Comparison of ENCODE assay signal across 8 cellular contexts in genomic region chr12:6765048-6765633, GRCh38. TPM values are rescaled to one million over a fixed set of nuclear protein-coding genes. Genes with fewer than 3 reads are reported as not detected.
A peak's percentile ranks its signal among the peaks of the same experiment; 100 is the strongest.
DNase-seq lines count a peak whose midpoint lies in the region; ATAC-seq lines count a peak whose summit lies in the region.

No MANE protein-coding gene starts in this region.

- H3K4me3 ChIP-seq in naive thymus-derived CD4-positive, alpha-beta T cell (ENCODE audit: low read length) = no peak overlapping the region

- H3K36me3 Mint-ChIP-seq in naive thymus-derived CD4-positive, alpha-beta T cell = peaks cover 0 to 2% (median 0%) of the 10 kb centered on the region in 5 donors

- peak overlapping the region; percentile 67 to 96 (median 80) for H3K4me3 Mint-ChIP-seq in naive thymus-derived CD4-positive, alpha-beta T cell

- CTCF ChIA-PET in naive thymus-derived CD4-positive, alpha-beta T cell (lab: Charles Lee) = interaction anchor here (0.7 to 3.6 kb wide), 4 partner anchors 17 to 321 kb away, joined by 3 to 24 read pairs (median 8); no protein-coding TSS in a partner anchor

- peaks cover 22 to 45% (median 31%) of the 10 kb centered on the region in 7 donors for H3K4me1 Mint-ChIP-seq in naive thymus-derived CD4-positive, alpha-beta T cell

- peaks cover 7 to 16% of the 10 kb centered on the region in 2 donors for H3K4me1 ChIP-seq in naive thymus-derived CD4-positive, alpha-beta T cell (ENCODE audit: control insufficient read depth in 2 of 2, insufficient read depth in 2 of 2, low read length in 2 of 2)

- H3K27ac Mint-ChIP-seq in naive thymus-derived CD4-positive, alpha-beta T cell = peak overlapping the region in 6 of 9 donors; percentile 12 to 65 (median 48)

- ATAC-seq in naive thymus-derived CD4-positive, alpha-beta T cell = no peak
- ATAC-seq in GM18511 (IDR thresholded peaks at IDR 0.05; ENCODE audit: unreplicated experiment) = no peak
- no peak for ATAC-seq in GM18520 (IDR thresholded peaks at IDR 0.05; ENCODE audit: unreplicated experiment)

- DNase-seq in DMS79 treated with DMSO at 0.1 percent for 48 hours (lab: John Stamatoyannopoulos, UW) = peak; percentile 89
- DNase-seq in NCI-H146 (lab: John Stamatoyannopoulos, UW) = peak; percentile 89
- peak in 1 of 61 donors; percentile 31 for DNase-seq in caudate nucleus (lab: John Stamatoyannopoulos, UW)
- no peak for DNase-seq in naive thymus-derived CD4-positive, alpha-beta T cell
- no peak for DNase-seq in NOMO-1 (lab: John Stamatoyannopoulos, UW; ENCODE audit: unreplicated experiment in 2 of 2)
- DNase-seq in SW 1271 (lab: John Stamatoyannopoulos, UW) = no peak

- intact Hi-C loops in naive thymus-derived CD4-positive, alpha-beta T cell (cut with micrococcal nuclease) = loop anchor here in 1 of 2 donors (10.0 kb wide), 1 partner anchor 190 kb away; the partner anchor contains the start of gene PTPN6

- peaks cover 5 to 38% (median 26%) of the 10 kb centered on the region in 5 donors for H3K27me3 Mint-ChIP-seq in naive thymus-derived CD4-positive, alpha-beta T cell

- H3K9me3 Mint-ChIP-seq in naive thymus-derived CD4-positive, alpha-beta T cell = no peaks in the 10 kb centered on the region

- POLR2A ChIA-PET in naive thymus-derived CD4-positive, alpha-beta T cell (lab: Charles Lee) = interaction anchor here (0.6 to 3.2 kb wide), 12 partner anchors 9 to 356 kb away, joined by 3 to 18 read pairs (median 4); partner anchors contain the start of genes CD4, COPS7A, MLF2 and P3H3

- no peaks in the 10 kb centered on the region for H3K27me3 ChIP-seq in naive thymus-derived CD4-positive, alpha-beta T cell (ENCODE audit: control insufficient read depth in 2 of 2, insufficient read depth in 2 of 2, low read length in 2 of 2)

- no peaks in the 10 kb centered on the region for H3K36me3 ChIP-seq in naive thymus-derived CD4-positive, alpha-beta T cell (ENCODE audit: control insufficient read depth in 2 of 3, insufficient read depth in 3 of 3, low read length in 3 of 3)

- peak overlapping the region; percentile 98 for H3K27ac ChIP-seq in caudate nucleus (ENCODE audit: low read depth, low read length)
- H3K27ac ChIP-seq in naive thymus-derived CD4-positive, alpha-beta T cell (ENCODE audit: low read depth, low read length) = no peak overlapping the region

- H3K9me3 ChIP-seq in naive thymus-derived CD4-positive, alpha-beta T cell (ENCODE audit: control insufficient read depth in 2 of 3, low read length in 3 of 3) = no peaks in the 10 kb centered on the region

RNA-seq across cellular contexts. Expression of gene PTMS, which starts 1.0 kb away (rescaled TPM):
- total RNA-seq in naive thymus-derived CD4-positive, alpha-beta T cell = 100 to 1,000 TPM in 1 of 5 experiments, 10 to 100 TPM in 1, 1 to 10 TPM in 3; 1.4 to 125 (median 3.5) TPM
- polyA plus RNA-seq in naive thymus-derived CD4-positive, alpha-beta T cell = not detected

RNA-seq across cellular contexts. Expression of gene LAG3, which starts 7.2 kb away (rescaled TPM):
- 10 to 100 TPM in 1 of 5 experiments, 1 to 10 TPM in 2, under 1 TPM in 2; 0.64 to 46.5 (median 1.7) TPM for total RNA-seq in naive thymus-derived CD4-positive, alpha-beta T cell
- polyA plus RNA-seq in naive thymus-derived CD4-positive, alpha-beta T cell = under 1 TPM; 0.26 to 0.69 TPM

RNA-seq across cellular contexts. Expression of gene MLF2, which starts 12.2 kb away (rescaled TPM):
- 100 to 1,000 TPM in 3 of 5 experiments, 10 to 100 TPM in 2; 84.6 to 141 (median 117) TPM for total RNA-seq in naive thymus-derived CD4-positive, alpha-beta T cell
- polyA plus RNA-seq in naive thymus-derived CD4-positive, alpha-beta T cell = 100 to 1,000 TPM; 122 to 134 TPM

RNA-seq across cellular contexts. Expression of gene CD4, which starts 24.2 kb away (rescaled TPM):
- total RNA-seq in naive thymus-derived CD4-positive, alpha-beta T cell = 100 to 1,000 TPM; 164 to 267 (median 246) TPM
- polyA plus RNA-seq in naive thymus-derived CD4-positive, alpha-beta T cell = 100 to 1,000 TPM; 364 to 576 TPM

RNA-seq across cellular contexts. Expression of gene COPS7A, which starts 41.3 kb away (rescaled TPM):
- total RNA-seq in naive thymus-derived CD4-positive, alpha-beta T cell = 10 to 100 TPM; 21.9 to 38.7 (median 30.1) TPM
- 10 to 100 TPM; 43.0 to 48.0 TPM for polyA plus RNA-seq in naive thymus-derived CD4-positive, alpha-beta T cell

Comparison
In these comparisons a context has a peak if more than half of its experiments do, and no peak if none do; other contexts are left out.
1. DNase-seq: peak in DMS79 treated with DMSO at 0.1 percent for 48 hours (single experiment) and NCI-H146 (single experiment); none in naive thymus-derived CD4-positive, alpha-beta T cell (0 of 9), NOMO-1 (0 of 2) and SW 1271 (0 of 2).